30 cellular contexts compared by ENCODE assay signal in genomic region chr5:180274695-180275094, GRCh38. TPM values are rescaled to one million over a fixed set of nuclear protein-coding genes. Genes with fewer than 3 reads are reported as not detected.
DNase-seq lines count a peak whose midpoint lies in the region; ATAC-seq and TF ChIP-seq lines count a peak whose summit lies in the region.
"Had no signal": no experiment of that assay in that cellular context is flagged by ENCODE, and none has a peak within 500 bp of the region (broad histone marks: within the 10 kb centered on the region; RNA-seq: fewer than 3 reads in every experiment).

No MANE protein-coding gene starts in this region.

- ATAC-seq in SK-N-SH treated with all-trans-retinoic acid at 6 μM for 48 hours (no peak), right lobe of liver (no peak)
- ATAC-seq: A549; CD8-positive, alpha-beta T cell had no signal

- H3K27me3 ChIP-seq in SK-N-SH (ENCODE audit: insufficient read depth) (no peaks in the 10 kb centered on the region), liver (ENCODE audit: control insufficient read depth in 4 of 4, insufficient read depth in 4 of 4, low read length in 3 of 4) (no peaks in the 10 kb centered on the region), right lobe of liver (no peaks in the 10 kb centered on the region), adipocyte (replicated peaks; ENCODE audit: control insufficient read depth, insufficient read depth, low read length) (no peaks in the 10 kb centered on the region), BE2C (no peaks in the 10 kb centered on the region)
- H3K27me3 ChIP-seq: BLaER1; BLaER1 treated with 17β-estradiol and CSF1 and Interleukin-3, amounts not matched to agents 10 nM and 100 nM had no signal

- POLR2A ChIA-PET in SK-N-SH (lab: Yijun Ruan, JAX) = no interaction called here

- no peak overlapping the region for H3K4me2 ChIP-seq in SK-N-SH
- H3K4me2 ChIP-seq: A549; BLaER1; BLaER1 treated with 17β-estradiol and CSF1 and Interleukin-3, amounts not matched to agents 10 nM and 100 nM had no signal

- 95% methylated on average over 1 of the region's 1 CpG for WGBS in SK-N-SH (ENCODE audit: low lambda C conversion rate)
- 100% methylated on average over 1 of the region's 1 CpG for WGBS in liver
- WGBS in right lobe of liver (ENCODE audit: insufficient coverage, low coverage, low lambda C conversion rate, missing lambda C conversion rate) = 100% methylated on average over 1 of the region's 1 CpG

- H3K36me3 ChIP-seq in SK-N-SH (replicated peaks in 1 of 2; ENCODE audit: control insufficient read depth in 1 of 2, insufficient read depth in 2 of 2, low read length in 1 of 2) (peaks cover 30 to 54% of the 10 kb centered on the region in 2 experiments), liver (ENCODE audit: control insufficient read depth in 4 of 4, insufficient read depth in 3 of 4, low read depth in 1 of 4, low read length in 3 of 4) (peaks cover 7 to 60% (median 46%) of the 10 kb centered on the region in 4 donors), right lobe of liver (peaks cover 0 to 16% (median 3%) of the 10 kb centered on the region in 4 donors), adipocyte (ENCODE audit: control insufficient read depth, insufficient read depth, low read length, severe bottlenecking) (peaks cover 72% of the 10 kb centered on the region), BE2C (peaks cover 59% of the 10 kb centered on the region)

- no peaks in the 10 kb centered on the region; the same call in 1 of the 2 replicates for H3K9me3 ChIP-seq in SK-N-SH
- H3K9me3 ChIP-seq in liver (ENCODE audit: control insufficient read depth in 4 of 4, low read length in 3 of 4) = peaks cover 29 to 70% (median 40%) of the 10 kb centered on the region in 4 donors
- H3K9me3 ChIP-seq in right lobe of liver = peaks cover 0 to 18% (median 10%) of the 10 kb centered on the region in 4 donors
- H3K9me3 ChIP-seq in adipocyte (ENCODE audit: control insufficient read depth, low read length) = peaks cover 89% of the 10 kb centered on the region
- H3K9me3 ChIP-seq in BE2C = peaks cover 5% of the 10 kb centered on the region
- H3K9me3 ChIP-seq: Caco-2 had no signal

- H3K27ac ChIP-seq in SK-N-SH (ENCODE audit: low read depth in 2 of 2, low read length in 1 of 2) (no peak overlapping the region), liver (ENCODE audit: low read depth in 1 of 2, low read length in 2 of 2) (no peak overlapping the region), right lobe of liver (no peak overlapping the region)
- H3K27ac ChIP-seq: 22Rv1; A549; BLaER1; BLaER1 treated with 17β-estradiol and CSF1 and Interleukin-3, amounts not matched to agents 10 nM and 100 nM; C4-2B had no signal

- no peaks in the 10 kb centered on the region for H3F3A ChIP-seq in SK-N-SH (replicated peaks; ENCODE audit: insufficient read depth)

- intact Hi-C loops in right lobe of liver (cut with DNase I) = no loop called here

- no peak for TF ChIP-seq POLR2A in right lobe of liver (IDR thresholded peaks at IDR 0.05)

- no peak for TF ChIP-seq RAD21 in SK-N-SH (IDR thresholded peaks at IDR 0.05; ENCODE audit: low read length)
- TF ChIP-seq RAD21 in liver (IDR thresholded peaks at IDR 0.05) = no peak

- no peak for DNase-seq in SK-N-SH
- DNase-seq in right lobe of liver = no peak
- DNase-seq in adipocyte (ENCODE audit: low read depth) = no peak
- DNase-seq in BE2C = no peak
- DNase-seq: 8988T; ACHN; AML-193; C1 segment of cervical spinal cord; Caco-2; Calu3; CD4-positive, alpha-beta memory T cell; CD4-positive, alpha-beta T cell; CD4-positive, CD25-positive, alpha-beta regulatory T cell; CD8-positive, alpha-beta memory T cell; CD8-positive, alpha-beta T cell; COR-L47; DMS 273 treated with DMSO at 0.1 percent for 48 hours; DMS153; DMS53; DMS79; DMS79 treated with DMSO at 0.1 percent for 48 hours; DND-41; EL had no signal

- no peak for TF ChIP-seq EP300 in SK-N-SH (IDR thresholded peaks at IDR 0.05; ENCODE audit: borderline replicate concordance in 1 of 2, low read depth in 1 of 2, low read length in 1 of 2)

- H3K9ac ChIP-seq in SK-N-SH (no peak overlapping the region), liver (ENCODE audit: low read depth in 1 of 2, low read length in 2 of 2) (no peak overlapping the region), adipocyte (ENCODE audit: low read length) (no peak overlapping the region)
- H3K9ac ChIP-seq: BLaER1; BLaER1 treated with 17β-estradiol and CSF1 and Interleukin-3, amounts not matched to agents 10 nM and 100 nM had no signal

- TF ChIP-seq CTCF in SK-N-SH (IDR thresholded peaks at IDR 0.05) = no peak
- TF ChIP-seq CTCF in liver (IDR thresholded peaks at IDR 0.05; ENCODE audit: low read depth, low read length, missing input control) = no peak
- TF ChIP-seq CTCF in right lobe of liver (IDR thresholded peaks at IDR 0.05) = no peak
- TF ChIP-seq CTCF in BE2C (IDR thresholded peaks at IDR 0.05; ENCODE audit: low read depth, low read length) = no peak

- no peaks in the 10 kb centered on the region for H4K20me1 ChIP-seq in SK-N-SH (ENCODE audit: insufficient read depth)
- H4K20me1 ChIP-seq: BLaER1; BLaER1 treated with 17β-estradiol and CSF1 and Interleukin-3, amounts not matched to agents 10 nM and 100 nM had no signal

- H2AFZ ChIP-seq in SK-N-SH (ENCODE audit: low read depth) = no peak overlapping the region

- peaks cover 4% of the 10 kb centered on the region; the same call in 1 of the 2 replicates for H3K79me2 ChIP-seq in SK-N-SH (ENCODE audit: insufficient read depth)

- H3K4me1 ChIP-seq in SK-N-SH (ENCODE audit: control insufficient read depth in 1 of 2, insufficient read depth in 2 of 2, low read depth in 1 of 2, low read length in 1 of 2) (no peaks in the 10 kb centered on the region), liver (ENCODE audit: control insufficient read depth in 4 of 4, insufficient read depth in 4 of 4, low read length in 3 of 4) (no peaks in the 10 kb centered on the region), right lobe of liver (no peaks in the 10 kb centered on the region), adipocyte (ENCODE audit: control insufficient read depth, insufficient read depth, low read length) (no peaks in the 10 kb centered on the region), BE2C (no peaks in the 10 kb centered on the region)
- H3K4me1 ChIP-seq: A549, BLaER1, Caco-2 had no signal

- H3K4me3 ChIP-seq in SK-N-SH (ENCODE audit: low read depth in 2 of 2, low read length in 1 of 2) (no peak overlapping the region), liver (ENCODE audit: low read depth in 1 of 3, low read length in 3 of 3) (peak overlapping the region in 2 of 3 donors; percentile 12 to 52), right lobe of liver (no peak overlapping the region), adipocyte (ENCODE audit: low read length) (peak overlapping the region; percentile 51), BE2C (ENCODE audit: low read depth, low read length) (no peak overlapping the region)
- H3K4me3 ChIP-seq: A549; BLaER1; BLaER1 treated with 17β-estradiol and CSF1 and Interleukin-3, amounts not matched to agents 10 nM and 100 nM had no signal

- H3K9me2 ChIP-seq in SK-N-SH = no peaks in the 10 kb centered on the region

- CTCF ChIA-PET in SK-N-SH (lab: Yijun Ruan, JAX) = interaction anchor here (1.1 to 1.4 kb wide), 4 partner anchors 18 to 199 kb away, joined by 3 read pairs; partner anchors contain the start of gene RASGEF1C

TF ChIP-seq in SK-N-SH treated with all-trans-retinoic acid at 6 μM for 48 hours, 23 proteins besides CTCF, POLR2A, EP300 and RAD21:
- TF ChIP-seq ARNTL (CRISPR knock-in tag; IDR thresholded peaks at IDR 0.05; ENCODE audit: borderline replicate concordance, low read depth) = no peak
- TF ChIP-seq ZNF70 (CRISPR knock-in tag; IDR thresholded peaks at IDR 0.05) = no peak
- peak; percentile 92 for TF ChIP-seq ZFP30 (CRISPR knock-in tag; IDR thresholded peaks at IDR 0.05)

TF ChIP-seq in SK-N-SH, 30 proteins besides CTCF, POLR2A, EP300 and RAD21 (continues in another document):
- TF ChIP-seq POLR2AphosphoS5 (IDR thresholded peaks at IDR 0.05; ENCODE audit: low read depth, low read length) (no peak), MAX (IDR thresholded peaks at IDR 0.05; ENCODE audit: low read depth) (no peak), NRF1 (IDR thresholded peaks at IDR 0.05; ENCODE audit: low read depth, low read length) (no peak), ELF1 (IDR thresholded peaks at IDR 0.05) (no peak), TAF1 (IDR thresholded peaks at IDR 0.05; ENCODE audit: borderline replicate concordance, low read depth, low read length) (no peak), NFIC (IDR thresholded peaks at IDR 0.05; ENCODE audit: borderline replicate concordance) (no peak), EZH2phosphoT487 (IDR thresholded peaks at IDR 0.05; ENCODE audit: borderline replicate concordance, low read depth) (no peak), RCOR1 (IDR thresholded peaks at IDR 0.05; ENCODE audit: low read length) (no peak), YY1 (IDR thresholded peaks at IDR 0.05; ENCODE audit: low read depth) (no peak), FOXJ3 (CRISPR knock-in tag; IDR thresholded peaks at IDR 0.05) (no peak)

TF ChIP-seq in liver, 16 proteins besides CTCF, POLR2A, EP300 and RAD21:
- TF ChIP-seq GABPA (IDR thresholded peaks at IDR 0.05 in 1 of 2, conservative IDR thresholded peaks at IDR 0.05 in 1 of 2) = no peak
- TF ChIP-seq SP1 (IDR thresholded peaks at IDR 0.05) = no peak

RNA-seq across cellular contexts. Expression of gene MAPK9, which starts 17.2 kb away (rescaled TPM):
- polyA plus RNA-seq in SK-N-SH (2012; rRNA removed) (23.9 and 26.2 TPM in 2 replicates), liver (1 to 10 TPM; 3.8 to 8.7 TPM)
- 30.9 and 34.3 TPM in 2 replicates for polyA plus RNA-seq in SK-N-SH (2012; cell fraction: cytosol; rRNA removed)
- 19.0 and 25.9 TPM in 2 replicates for polyA plus RNA-seq in SK-N-SH (2012; cell fraction: nucleus; rRNA removed)
- total RNA-seq in liver (10 to 100 TPM; 16.8 to 22.7 TPM), right lobe of liver (10 to 100 TPM; 14.4 to 18.6 (median 15.6) TPM)
- 36.7 TPM for polyA plus RNA-seq in BE2C (2012; ENCODE audit: insufficient read depth, insufficient read length, low read depth)

Comparison
In these comparisons a context has a peak if more than half of its experiments do, and no peak if none do; other contexts are left out.
1. H3K4me3 ChIP-seq: peak in liver (2 of 3) and adipocyte (single experiment); none in SK-N-SH (0 of 2), right lobe of liver (0 of 3) and BE2C (single experiment).